In the genomic region with DNA sequence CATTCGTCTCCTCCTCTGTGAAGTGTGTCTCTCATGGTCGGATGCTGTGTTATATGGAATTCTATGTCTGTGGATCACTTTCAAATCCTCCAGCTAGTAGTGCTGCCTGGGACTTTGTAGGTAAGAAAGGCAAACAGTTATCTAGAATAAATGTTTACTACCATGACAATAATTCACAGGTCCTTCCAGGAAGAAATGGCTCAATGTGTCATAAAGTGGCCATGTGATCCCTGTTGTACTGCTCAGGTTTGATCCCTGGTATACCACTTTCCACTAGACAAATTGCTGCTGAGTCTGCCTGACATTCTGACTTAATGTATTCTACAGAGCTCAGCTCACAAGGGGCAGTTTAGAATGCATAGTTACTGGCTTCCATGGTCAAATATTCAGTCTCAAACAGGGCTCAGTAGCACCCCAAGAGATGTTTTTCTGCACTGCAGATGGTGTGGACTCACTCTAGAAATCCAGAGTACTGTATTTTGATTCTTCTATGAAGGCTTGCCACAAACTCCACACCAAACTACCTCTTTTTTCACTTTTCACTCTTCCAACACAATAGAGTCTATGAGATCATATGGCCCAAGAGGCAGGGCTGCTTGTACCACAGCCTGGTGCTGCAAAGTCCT, we compare ENCODE assay signal across 1 cellular context.
TF ChIP-seq lines count a peak whose summit lies in the region.

No MANE protein-coding gene starts in this region.

TF ChIP-seq in GM23338, 12 proteins besides CTCF, POLR2A, EP300 and RAD21 (continued from another document):
- TF ChIP-seq, protein P1, sequence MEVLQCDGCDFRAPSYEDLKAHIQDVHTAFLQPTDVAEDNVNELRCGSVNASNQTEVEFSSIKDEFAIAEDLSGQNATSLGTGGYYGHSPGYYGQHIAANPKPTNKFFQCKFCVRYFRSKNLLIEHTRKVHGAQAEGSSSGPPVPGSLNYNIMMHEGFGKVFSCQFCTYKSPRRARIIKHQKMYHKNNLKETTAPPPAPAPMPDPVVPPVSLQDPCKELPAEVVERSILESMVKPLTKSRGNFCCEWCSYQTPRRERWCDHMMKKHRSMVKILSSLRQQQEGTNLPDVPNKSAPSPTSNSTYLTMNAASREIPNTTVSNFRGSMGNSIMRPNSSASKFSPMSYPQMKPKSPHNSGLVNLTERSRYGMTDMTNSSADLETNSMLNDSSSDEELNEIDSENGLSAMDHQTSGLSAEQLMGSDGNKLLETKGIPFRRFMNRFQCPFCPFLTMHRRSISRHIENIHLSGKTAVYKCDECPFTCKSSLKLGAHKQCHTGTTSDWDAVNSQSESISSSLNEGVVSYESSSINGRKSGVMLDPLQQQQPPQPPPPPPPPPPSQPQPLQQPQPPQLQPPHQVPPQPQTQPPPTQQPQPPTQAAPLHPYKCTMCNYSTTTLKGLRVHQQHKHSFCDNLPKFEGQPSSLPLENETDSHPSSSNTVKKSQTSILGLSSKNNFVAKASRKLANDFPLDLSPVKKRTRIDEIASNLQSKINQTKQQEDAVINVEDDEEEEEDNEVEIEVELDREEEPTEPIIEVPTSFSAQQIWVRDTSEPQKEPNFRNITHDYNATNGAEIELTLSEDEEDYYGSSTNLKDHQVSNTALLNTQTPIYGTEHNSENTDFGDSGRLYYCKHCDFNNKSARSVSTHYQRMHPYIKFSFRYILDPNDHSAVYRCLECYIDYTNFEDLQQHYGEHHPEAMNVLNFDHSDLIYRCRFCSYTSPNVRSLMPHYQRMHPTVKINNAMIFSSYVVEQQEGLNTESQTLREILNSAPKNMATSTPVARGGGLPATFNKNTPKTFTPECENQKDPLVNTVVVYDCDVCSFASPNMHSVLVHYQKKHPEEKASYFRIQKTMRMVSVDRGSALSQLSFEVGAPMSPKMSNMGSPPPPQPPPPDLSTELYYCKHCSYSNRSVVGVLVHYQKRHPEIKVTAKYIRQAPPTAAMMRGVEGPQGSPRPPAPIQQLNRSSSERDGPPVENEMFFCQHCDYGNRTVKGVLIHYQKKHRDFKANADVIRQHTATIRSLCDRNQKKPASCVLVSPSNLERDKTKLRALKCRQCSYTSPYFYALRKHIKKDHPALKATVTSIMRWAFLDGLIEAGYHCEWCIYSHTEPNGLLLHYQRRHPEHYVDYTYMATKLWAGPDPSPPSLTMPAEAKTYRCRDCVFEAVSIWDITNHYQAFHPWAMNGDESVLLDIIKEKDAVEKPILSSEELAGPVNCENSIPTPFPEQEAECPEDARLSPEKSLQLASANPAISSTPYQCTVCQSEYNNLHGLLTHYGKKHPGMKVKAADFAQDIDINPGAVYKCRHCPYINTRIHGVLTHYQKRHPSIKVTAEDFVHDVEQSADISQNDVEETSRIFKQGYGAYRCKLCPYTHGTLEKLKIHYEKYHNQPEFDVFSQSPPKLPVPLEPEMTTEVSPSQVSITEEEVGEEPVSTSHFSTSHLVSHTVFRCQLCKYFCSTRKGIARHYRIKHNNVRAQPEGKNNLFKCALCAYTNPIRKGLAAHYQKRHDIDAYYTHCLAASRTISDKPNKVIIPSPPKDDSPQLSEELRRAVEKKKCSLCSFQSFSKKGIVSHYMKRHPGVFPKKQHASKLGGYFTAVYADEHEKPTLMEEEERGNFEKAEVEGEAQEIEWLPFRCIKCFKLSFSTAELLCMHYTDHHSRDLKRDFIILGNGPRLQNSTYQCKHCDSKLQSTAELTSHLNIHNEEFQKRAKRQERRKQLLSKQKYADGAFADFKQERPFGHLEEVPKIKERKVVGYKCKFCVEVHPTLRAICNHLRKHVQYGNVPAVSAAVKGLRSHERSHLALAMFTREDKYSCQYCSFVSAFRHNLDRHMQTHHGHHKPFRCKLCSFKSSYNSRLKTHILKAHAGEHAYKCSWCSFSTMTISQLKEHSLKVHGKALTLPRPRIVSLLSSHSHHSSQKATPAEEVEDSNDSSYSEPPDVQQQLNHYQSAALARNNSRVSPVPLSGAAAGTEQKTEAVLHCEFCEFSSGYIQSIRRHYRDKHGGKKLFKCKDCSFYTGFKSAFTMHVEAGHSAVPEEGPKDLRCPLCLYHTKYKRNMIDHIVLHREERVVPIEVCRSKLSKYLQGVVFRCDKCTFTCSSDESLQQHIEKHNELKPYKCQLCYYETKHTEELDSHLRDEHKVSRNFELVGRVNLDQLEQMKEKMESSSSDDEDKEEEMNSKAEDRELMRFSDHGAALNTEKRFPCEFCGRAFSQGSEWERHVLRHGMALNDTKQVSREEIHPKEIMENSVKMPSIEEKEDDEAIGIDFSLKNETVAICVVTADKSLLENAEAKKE (CRISPR knock-in tag; IDR thresholded peaks at IDR 0.05) = no peak
- TF ChIP-seq EZH2phosphoT487 (IDR thresholded peaks at IDR 0.05; ENCODE audit: unreplicated experiment) = no peak
- no peak for TF ChIP-seq STAT1 (IDR thresholded peaks at IDR 0.05; ENCODE audit: unreplicated experiment)
- no peak for TF ChIP-seq ZNF331 (CRISPR knock-in tag; IDR thresholded peaks at IDR 0.05; ENCODE audit: low read depth)
TF ChIP-seq in GM23338: peak in this region for 0.
